ENCODE assay signal across 21 cellular contexts in the genomic region with DNA sequence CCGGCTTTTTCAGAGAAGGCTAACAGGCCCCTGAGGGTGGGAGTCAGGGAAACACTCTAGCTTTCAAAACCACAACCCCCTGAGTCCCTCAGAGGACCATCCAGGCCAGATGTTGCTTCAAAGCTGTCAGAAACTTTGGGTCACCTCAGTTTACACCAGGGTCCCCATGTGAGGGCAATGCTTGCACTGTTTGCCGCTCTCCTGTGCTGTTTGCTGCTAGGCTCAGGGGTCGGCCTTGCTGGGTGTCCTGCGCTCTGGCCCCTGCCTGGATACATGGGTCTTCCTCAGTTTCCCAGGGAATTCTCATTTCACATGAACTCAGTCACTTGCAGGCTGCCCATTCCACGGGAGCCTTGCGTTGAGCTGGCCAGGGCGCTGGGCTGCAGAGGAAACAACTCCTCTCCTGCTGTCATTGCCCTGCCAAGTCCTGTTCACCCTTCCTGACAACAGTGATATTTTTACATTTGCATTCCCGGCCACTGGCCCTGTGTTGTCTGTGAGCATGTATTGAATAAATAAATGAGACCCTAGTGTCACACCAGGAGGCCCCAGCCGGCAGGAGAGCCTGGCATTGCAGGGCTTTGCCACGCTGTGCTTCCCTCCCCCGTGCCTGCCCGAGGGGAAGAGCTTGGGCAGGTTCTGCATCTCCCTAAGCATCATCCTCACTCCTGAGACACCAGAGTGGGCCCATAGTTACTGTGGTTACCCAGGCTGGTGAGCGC.
"Had no signal": no experiment of that assay in that cellular context is flagged by ENCODE, and none has a peak within 500 bp of the region (broad histone marks: within the 10 kb centered on the region; RNA-seq: fewer than 3 reads in every experiment).

No MANE protein-coding gene starts in this region.

- H3K36me3 ChIP-seq: prostate gland, spleen, thyroid gland had no signal

- H3K4me1 ChIP-seq: prostate gland, spleen, thyroid gland had no signal

- H3K9me3 ChIP-seq: prostate gland, spleen, thyroid gland had no signal

- H3K27me3 ChIP-seq: thyroid gland had no signal

- H3K27ac Mint-ChIP-seq: activated B cell treated with CpG ODN at 0.5 μM for 24 hours; activated CD4-positive, alpha-beta memory T cell treated with anti-CD3 and anti-CD28 coated beads for 36 hours; activated T-cell treated with anti-CD3 and anti-CD28 coated beads, Interleukin-2, amount 50 U/mL, for 24 hours; activated T-helper 17 cell treated with anti-CD3 and anti-CD28 coated beads, Interleukin-2, amount 50 U/mL, for 72 hours; naive thymus-derived CD4-positive, alpha-beta T cell; T-helper 17 cell had no signal

- H3K4me3 Mint-ChIP-seq: activated B cell treated with CpG ODN at 0.5 μM for 24 hours; activated CD4-positive, alpha-beta memory T cell treated with anti-CD3 and anti-CD28 coated beads for 36 hours; activated T-cell treated with anti-CD3 and anti-CD28 coated beads, Interleukin-2, amount 50 U/mL, for 24 hours; activated T-helper 17 cell treated with anti-CD3 and anti-CD28 coated beads, Interleukin-2, amount 50 U/mL, for 72 hours; naive thymus-derived CD4-positive, alpha-beta T cell; neural crest cell had no signal

- DNase-seq: activated B cell treated with CpG ODN at 0.5 μM for 24 hours; activated CD4-positive, alpha-beta memory T cell treated with anti-CD3 and anti-CD28 coated beads for 36 hours; activated CD4-positive, alpha-beta T cell treated with anti-CD3 and anti-CD28 coated beads for 4 hours; activated naive CD4-positive, alpha-beta T cell treated with Interleukin-2 at 50 U/mL for 16 hours; activated T-cell treated with anti-CD3 and anti-CD28 coated beads, Interleukin-2, amount 50 U/mL, for 24 hours; cerebellar nuclear complex; cortex of kidney; foreskin fibroblast; kidney; naive thymus-derived CD4-positive, alpha-beta T cell; spleen; stimulated activated CD4-positive, alpha-beta T cell treated with anti-CD3 and anti-CD28 coated beads, Interleukin-4, amount 100 ng/mL, for 24 hours; stimulated activated naive CD8-positive, alpha-beta T cell treated with anti-CD3 and anti-CD28 coated beads, Interleukin-15, Interleukin-2, amounts not matched to agents 100 U/mL and 50 U/mL, for 24 hours; substantia nigra; SW 1271; T-helper 17 cell; thyroid gland had no signal

- ATAC-seq: activated T-helper 17 cell treated with anti-CD3 and anti-CD28 coated beads, Interleukin-2, amount 50 U/mL, for 72 hours; left lobe of liver; naive thymus-derived CD4-positive, alpha-beta T cell; stimulated activated naive CD8-positive, alpha-beta T cell treated with anti-CD3 and anti-CD28 coated beads, Interleukin-15, Interleukin-2, amounts not matched to agents 100 U/mL and 50 U/mL, for 24 hours; T-helper 17 cell had no signal

- H3K4me1 Mint-ChIP-seq: activated B cell treated with CpG ODN at 0.5 μM for 24 hours; activated T-helper 17 cell treated with anti-CD3 and anti-CD28 coated beads, Interleukin-2, amount 50 U/mL, for 72 hours; naive thymus-derived CD4-positive, alpha-beta T cell; neural crest cell; T-helper 17 cell had no signal

- H3K9me3 Mint-ChIP-seq: activated B cell treated with CpG ODN at 0.5 μM for 24 hours; activated CD4-positive, alpha-beta memory T cell treated with anti-CD3 and anti-CD28 coated beads for 36 hours; activated T-cell treated with anti-CD3 and anti-CD28 coated beads, Interleukin-2, amount 50 U/mL, for 24 hours; activated T-helper 17 cell treated with anti-CD3 and anti-CD28 coated beads, Interleukin-2, amount 50 U/mL, for 72 hours; neural crest cell had no signal

- H3K27me3 Mint-ChIP-seq: activated T-cell treated with anti-CD3 and anti-CD28 coated beads, Interleukin-2, amount 50 U/mL, for 24 hours had no signal

- H3K27ac ChIP-seq: prostate gland, spleen, thyroid gland had no signal

- H3K36me3 Mint-ChIP-seq: activated CD4-positive, alpha-beta memory T cell treated with anti-CD3 and anti-CD28 coated beads for 36 hours; naive thymus-derived CD4-positive, alpha-beta T cell had no signal

- H3K4me3 ChIP-seq: prostate gland, spleen, thyroid gland had no signal
